Comparison of ENCODE assay signal across 8 cellular contexts in the genomic region with DNA sequence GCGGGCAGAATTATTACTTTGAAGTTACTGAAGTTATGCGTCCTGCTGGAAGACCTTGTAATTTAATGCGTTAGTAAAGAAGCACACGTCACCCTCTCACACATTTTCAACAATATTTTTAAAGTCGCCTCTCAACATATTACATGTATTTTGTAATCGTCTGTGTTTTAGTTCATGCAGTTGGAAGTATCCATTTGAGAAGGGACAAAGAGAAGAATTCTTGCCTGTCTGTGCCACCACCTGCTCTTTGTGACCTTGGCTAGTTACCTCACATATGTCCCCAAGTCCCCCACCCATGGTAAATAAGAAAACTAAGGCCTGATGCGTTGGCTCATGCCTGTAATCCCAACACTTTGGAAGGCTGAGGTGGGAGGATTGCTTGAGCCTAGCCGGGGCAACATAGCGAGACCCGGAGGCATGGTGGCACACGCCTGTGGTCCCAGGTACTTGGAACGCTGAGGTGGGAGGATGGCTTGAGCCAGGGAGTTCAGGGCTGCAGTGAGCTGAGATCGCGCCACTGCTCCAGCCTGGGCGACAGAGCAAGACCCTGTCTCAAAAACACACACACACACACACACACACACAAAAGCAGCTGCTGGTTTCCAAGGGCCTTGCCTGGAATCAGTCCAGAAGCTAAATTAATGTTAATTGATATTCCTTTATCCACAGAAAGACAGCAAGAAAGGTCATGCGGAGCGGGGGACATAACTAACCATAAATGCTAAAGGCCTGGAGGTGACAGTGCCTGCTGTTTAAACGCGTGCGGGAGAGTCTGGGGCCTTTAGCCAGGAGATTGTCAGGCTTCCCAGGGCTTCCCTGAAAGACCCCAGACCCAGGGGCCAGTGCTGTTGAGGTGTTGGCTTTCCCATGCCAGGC. TPM values are rescaled to one million over a fixed set of nuclear protein-coding genes. Genes with fewer than 3 reads are reported as not detected.
DNase-seq lines count a peak whose midpoint lies in the region; ATAC-seq and TF ChIP-seq lines count a peak whose summit lies in the region.

No MANE protein-coding gene starts in this region.

- H4K8ac ChIP-seq in mesendoderm (ENCODE audit: low read depth, low read length): no peak overlapping the region

- H3K4me3 Mint-ChIP-seq in CD8-positive, alpha-beta T cell: peak overlapping the region; percentile 84

- H3K4me3 ChIP-seq in CD8-positive, alpha-beta T cell (ENCODE audit: low read depth, low read length): peak overlapping the region; percentile 27
- H3K4me3 ChIP-seq in LNCaP clone FGC (ENCODE audit: low read depth, low read length) (peak overlapping the region; percentile 57), body of pancreas (no peak overlapping the region), mesendoderm (ENCODE audit: low read length) (peak overlapping the region; percentile 47), uterus (peak overlapping the region; percentile 52 to 96)

- DNase-seq in CD8-positive, alpha-beta T cell: no peak
- no peak for DNase-seq in LNCaP clone FGC (ENCODE audit: low read depth)
- peak in 2 of 4 donors; percentile 36 to 49 for DNase-seq in body of pancreas
- no peak for DNase-seq in mesendoderm
- no peak for DNase-seq in uterus
- DNase-seq in kidney glomerular epithelial cell (lab: John Stamatoyannopoulos, UW): no peak

- H3K27me3 Mint-ChIP-seq in CD8-positive, alpha-beta T cell (ENCODE audit: low read depth): no peaks in the 10 kb centered on the region

- no peaks in the 10 kb centered on the region for H3K27me3 ChIP-seq in CD8-positive, alpha-beta T cell (ENCODE audit: insufficient read depth, low read length)
- H3K27me3 ChIP-seq in body of pancreas (no peaks in the 10 kb centered on the region), mesendoderm (ENCODE audit: insufficient read depth, low read length, poor library complexity) (no peaks in the 10 kb centered on the region), uterus (no peaks in the 10 kb centered on the region)

- no peak overlapping the region for H2BK15ac ChIP-seq in mesendoderm (replicated peaks; ENCODE audit: low read depth)

- H3K36me3 ChIP-seq in CD8-positive, alpha-beta T cell (ENCODE audit: insufficient read depth, low read length): no peaks in the 10 kb centered on the region
- H3K36me3 ChIP-seq in body of pancreas (replicated peaks in 1 of 2; ENCODE audit: insufficient read depth in 1 of 2, low read depth in 2 of 2) (no peaks in the 10 kb centered on the region), mesendoderm (ENCODE audit: control insufficient read depth, insufficient read depth, low read length) (no peaks in the 10 kb centered on the region), uterus (no peaks in the 10 kb centered on the region)

- peak overlapping the region; percentile 97 for H3K27ac Mint-ChIP-seq in CD8-positive, alpha-beta T cell

- no peaks in the 10 kb centered on the region for H3K79me1 ChIP-seq in mesendoderm (ENCODE audit: low read length)

- H2BK120ac ChIP-seq in mesendoderm (ENCODE audit: low read depth, low read length): no peak overlapping the region

- no peak overlapping the region for H4K5ac ChIP-seq in mesendoderm (ENCODE audit: low read length)

- H2BK5ac ChIP-seq in mesendoderm (ENCODE audit: low read length): no peak overlapping the region

- H3K4me1 Mint-ChIP-seq in CD8-positive, alpha-beta T cell (ENCODE audit: low read depth): peaks cover 24% of the 10 kb centered on the region

- POLR2A ChIA-PET in CD8-positive, alpha-beta T cell (lab: Charles Lee): interaction anchor here (0.7 to 9.3 kb wide), 8 partner anchors 8 to 56 kb away, joined by 3 to 99 read pairs (median 5); a partner anchor contains a TSS

- H3K9ac ChIP-seq in mesendoderm (ENCODE audit: low read length): peak overlapping the region; percentile 75

- no peak for ATAC-seq in CD8-positive, alpha-beta T cell
- ATAC-seq in body of pancreas (no peak), GM18511 (IDR thresholded peaks at IDR 0.05; ENCODE audit: unreplicated experiment) (no peak), HG03045 (IDR thresholded peaks at IDR 0.05; ENCODE audit: unreplicated experiment) (no peak)

- 10 to 15% methylated on average over 8 to 20 of the region's 20 CpGs for WGBS in body of pancreas, 2 donors
- WGBS in mesendoderm (ENCODE audit: extremely low coverage, insufficient coverage, low lambda C conversion rate): no CpG with 5 or more reads among the region's 20 CpGs

- peak in 2 of 3 donors; percentile 26 to 53 for TF ChIP-seq POLR2A in body of pancreas (IDR thresholded peaks at IDR 0.05)
- no peak for TF ChIP-seq POLR2A in uterus (IDR thresholded peaks at IDR 0.05)

- H3K4me1 ChIP-seq in CD8-positive, alpha-beta T cell (ENCODE audit: insufficient read depth, low read length): peaks cover 22% of the 10 kb centered on the region
- H3K4me1 ChIP-seq in body of pancreas (peaks cover 29% of the 10 kb centered on the region), mesendoderm (ENCODE audit: control insufficient read depth, low read depth, low read length) (no peaks in the 10 kb centered on the region), uterus (peaks cover 0 to 5% of the 10 kb centered on the region in 2 donors)

- peak overlapping the region; percentile 86 for H3K56ac ChIP-seq in mesendoderm (ENCODE audit: low read length)

- CTCF ChIA-PET in CD8-positive, alpha-beta T cell (lab: Charles Lee): no interaction called here

- no peak overlapping the region for H3K23ac ChIP-seq in mesendoderm (ENCODE audit: low read length)

- intact Hi-C loops in CD8-positive, alpha-beta T cell (cut with DNase I, micrococcal nuclease): loop anchor here (1.0 to 5.0 kb wide), 4 partner anchors 10 to 504 kb away; a partner anchor contains a TSS
- intact Hi-C loops in body of pancreas (cut with DNase I): no loop called here
- intact Hi-C loops in uterus (cut with DNase I; ENCODE audit: low total_unique reads): no loop called here

- no peaks in the 10 kb centered on the region for H3K9me3 Mint-ChIP-seq in CD8-positive, alpha-beta T cell

- TF ChIP-seq CTCF in CD8-positive, alpha-beta T cell (IDR thresholded peaks at IDR 0.05): no peak
- no peak for TF ChIP-seq CTCF in LNCaP clone FGC (IDR thresholded peaks at IDR 0.05; ENCODE audit: control insufficient read depth, extremely low read depth, insufficient read depth)
- TF ChIP-seq CTCF in body of pancreas (IDR thresholded peaks at IDR 0.05): no peak
- TF ChIP-seq CTCF in uterus (IDR thresholded peaks at IDR 0.05): no peak

- no peak overlapping the region for H2AK5ac ChIP-seq in mesendoderm (ENCODE audit: low read length)

- peak overlapping the region; percentile 85 for H3K18ac ChIP-seq in mesendoderm (ENCODE audit: low read length)

- peak overlapping the region; percentile 94 for H3K27ac ChIP-seq in CD8-positive, alpha-beta T cell (ENCODE audit: low read depth, low read length)
- H3K27ac ChIP-seq in body of pancreas (peak overlapping the region; percentile 94 to 99 (median 96)), mesendoderm (ENCODE audit: low read depth, low read length) (peak overlapping the region; percentile 100), uterus (peak overlapping the region; percentile 99)

- no peaks in the 10 kb centered on the region for H3K9me3 ChIP-seq in CD8-positive, alpha-beta T cell (ENCODE audit: low read length)
- no peaks in the 10 kb centered on the region for H3K9me3 ChIP-seq in body of pancreas
- H3K9me3 ChIP-seq in uterus: no peaks in the 10 kb centered on the region

- peaks cover 4% of the 10 kb centered on the region for H3K36me3 Mint-ChIP-seq in CD8-positive, alpha-beta T cell

- peak overlapping the region; percentile 48 for H3K4me2 ChIP-seq in mesendoderm (ENCODE audit: low read length)

- peaks cover 21% of the 10 kb centered on the region for H3K79me2 ChIP-seq in mesendoderm (ENCODE audit: control insufficient read depth, insufficient read depth, low read length)

- H3K4ac ChIP-seq in mesendoderm (ENCODE audit: low read depth, low read length): peak overlapping the region; percentile 82

RNA-seq across cellular contexts. Expression of a gene that starts 0.8 kb away (rescaled TPM):
- total RNA-seq in CD8-positive, alpha-beta T cell: 1 to 10 TPM; 1.6 to 3.2 TPM
- total RNA-seq in body of pancreas: 10 to 100 TPM in 1 of 2 donors, 1 to 10 TPM in 1; 8.8 to 10.9 TPM
- 1.2 TPM for polyA plus RNA-seq in mesendoderm (2013, experiment 1 of 2)
- polyA plus RNA-seq in mesendoderm (2013, experiment 2 of 2): 1.2 TPM
- 1 to 10 TPM in 3 of 4 donors, not detected in 1; 2.5 to 9.6 (median 6.2) TPM for total RNA-seq in uterus

RNA-seq across cellular contexts. Expression of a gene that starts 1.7 kb away (rescaled TPM):
- total RNA-seq in CD8-positive, alpha-beta T cell: 10 to 100 TPM; 49.1 to 56.3 TPM
- total RNA-seq in body of pancreas (10 to 100 TPM; 16.6 to 62.6 TPM), uterus (10 to 100 TPM; 20.9 to 65.7 (median 37.3) TPM)
- 76.6 TPM for polyA plus RNA-seq in mesendoderm (2013, experiment 1 of 2)
- polyA plus RNA-seq in mesendoderm (2013, experiment 2 of 2): 74.0 TPM

RNA-seq across cellular contexts. Expression of a gene that starts 28.9 kb away (rescaled TPM):
- total RNA-seq in CD8-positive, alpha-beta T cell: 1 to 10 TPM; 6.2 to 6.3 TPM
- total RNA-seq in body of pancreas: 1 to 10 TPM in 1 of 2 donors, under 1 TPM in 1; 0.66 to 6.0 TPM
- 1.8 TPM for polyA plus RNA-seq in mesendoderm (2013, experiment 1 of 2)
- 1.7 TPM for polyA plus RNA-seq in mesendoderm (2013, experiment 2 of 2)
- total RNA-seq in uterus: 1 to 10 TPM in 3 of 4 donors, under 1 TPM in 1; 0.77 to 5.9 (median 2.6) TPM

RNA-seq across cellular contexts. Expression of a gene that starts 38.5 kb away (rescaled TPM):
- 10 to 100 TPM; 34.4 to 35.3 TPM for total RNA-seq in CD8-positive, alpha-beta T cell
- total RNA-seq in body of pancreas: 10 to 100 TPM; 30.3 to 74.7 TPM
- 120 TPM for polyA plus RNA-seq in mesendoderm (2013, experiment 1 of 2)
- polyA plus RNA-seq in mesendoderm (2013, experiment 2 of 2): 121 TPM
- 100 to 1,000 TPM in 2 of 4 donors, 10 to 100 TPM in 2; 37.9 to 198 (median 109) TPM for total RNA-seq in uterus

RNA-seq across cellular contexts. Expression of a gene that starts 46.3 kb away (rescaled TPM):
- total RNA-seq in CD8-positive, alpha-beta T cell: 10 to 100 TPM; 84.8 to 92.5 TPM
- total RNA-seq in body of pancreas (100 to 1,000 TPM in 1 of 2 donors, 10 to 100 TPM in 1; 51.6 to 105 TPM), uterus (10 to 100 TPM in 3 of 4 donors, 1 to 10 TPM in 1; 9.7 to 52.6 (median 35.8) TPM)
- 41.3 TPM for polyA plus RNA-seq in mesendoderm (2013, experiment 1 of 2)
- 39.9 TPM for polyA plus RNA-seq in mesendoderm (2013, experiment 2 of 2)

Comparison
In these comparisons a context has a peak if more than half of its experiments do, and no peak if none do; other contexts are left out.
1. H3K4me3 ChIP-seq: peak in CD8-positive, alpha-beta T cell (single experiment), LNCaP clone FGC (single experiment), mesendoderm (single experiment) and uterus (2 of 2); none in body of pancreas (0 of 2).
2. POLR2A ChIP-seq: peak in body of pancreas (2 of 3); none in uterus (0 of 2).
3. intact Hi-C loops: an anchor here in CD8-positive, alpha-beta T cell (1.0 to 5.0 kb wide); none called in body of pancreas and uterus.
4. Peak in every context shown above with its lines, with median percentiles within 50 percentile points of each other: H3K27ac ChIP-seq.